ENCODE assay signal across 18 cellular contexts in genomic region chr5:6775595-6775994, GRCh38.
"Had no signal": no experiment of that assay in that cellular context is flagged by ENCODE, and none has a peak within 500 bp of the region (broad histone marks: within the 10 kb centered on the region; RNA-seq: fewer than 3 reads in every experiment).

No MANE protein-coding gene starts in this region.

- H3K4me3 Mint-ChIP-seq: neural crest cell had no signal

- H3K9me3 ChIP-seq: heart right ventricle, ovary, right atrium auricular region, tibial artery, upper lobe of left lung, uterus had no signal

- H3K4me3 ChIP-seq: coronary artery, dorsolateral prefrontal cortex, heart right ventricle, ovary, right atrium auricular region, tibial artery, upper lobe of left lung, uterus had no signal

- FAIRE-seq: frontal cortex, small intestine had no signal

- H3K9me3 Mint-ChIP-seq: naive thymus-derived CD4-positive, alpha-beta T cell; stimulated activated naive CD8-positive, alpha-beta T cell treated with anti-CD3 and anti-CD28 coated beads, Interleukin-15, Interleukin-2, amounts not matched to agents 100 ng/mL and 50 ng/mL, for 24 hours had no signal

- DNase-seq: dorsolateral prefrontal cortex; effector CD8-positive, alpha-beta T cell; heart right ventricle; mesendoderm; naive thymus-derived CD4-positive, alpha-beta T cell; ovary; small intestine; stimulated activated CD4-positive, alpha-beta T cell treated with anti-CD3 and anti-CD28 coated beads, Interleukin-12 subunit alpha, Interleukin-12 subunit beta, amount 100 ng/mL, for 4 hours; stimulated activated CD4-positive, alpha-beta T cell treated with anti-CD3 and anti-CD28 coated beads, Interleukin-2, amount 100 ng/mL, for 48 hours; tibial artery; uterus had no signal

- ATAC-seq: esophagus mucosa, heart right ventricle had no signal

- H3K36me3 ChIP-seq: heart right ventricle, ovary, right atrium auricular region, tibial artery, upper lobe of left lung, uterus had no signal

- H3K4me1 ChIP-seq: right atrium auricular region, upper lobe of left lung, uterus had no signal

- H3K36me3 Mint-ChIP-seq: naive thymus-derived CD4-positive, alpha-beta T cell had no signal

- H3K27ac Mint-ChIP-seq: stimulated activated naive CD8-positive, alpha-beta T cell treated with anti-CD3 and anti-CD28 coated beads, Interleukin-15, Interleukin-2, amounts not matched to agents 100 ng/mL and 50 ng/mL, for 24 hours had no signal

- H3K27me3 ChIP-seq: dorsolateral prefrontal cortex, ovary, right atrium auricular region, tibial artery, upper lobe of left lung, uterus had no signal

- H3K27ac ChIP-seq: coronary artery, dorsolateral prefrontal cortex, heart right ventricle, ovary, right atrium auricular region, tibial artery, upper lobe of left lung, uterus had no signal

- H3K4me1 Mint-ChIP-seq: neural crest cell had no signal
